In genomic region chr15:28967071-28967470, GRCh38 we compare ENCODE assay signal across 28 cellular contexts.
"Had no signal": no experiment of that assay in that cellular context is flagged by ENCODE, and none has a peak within 500 bp of the region (broad histone marks: within the 10 kb centered on the region; RNA-seq: fewer than 3 reads in every experiment).

No MANE protein-coding gene starts in this region.

- H3K9ac ChIP-seq: parathyroid adenoma had no signal

- H3K9me3 ChIP-seq: ascending aorta, psoas muscle, right atrium auricular region, stomach, thyroid gland, upper lobe of left lung, vagina had no signal

- DNase-seq: activated CD4-positive, alpha-beta T cell treated with anti-CD3 and anti-CD28 coated beads for 48 hours; activated CD4-positive, alpha-beta T cell treated with anti-CD3 and anti-CD28 coated beads, Interleukin-2, amount 50 U/mL, for 48 hours; activated CD4-positive, CD25-positive, alpha-beta regulatory T cell; activated CD8-positive, alpha-beta memory T cell treated with anti-CD3 and anti-CD28 coated beads for 24 hours; activated gamma-delta T cell treated with Interleukin-2 at 50 U/mL for 16 hours; activated naive CD4-positive, alpha-beta T cell treated with anti-CD3 and anti-CD28 coated beads, Interleukin-2, amount 50 U/mL, for 16 hours; brain microvascular endothelial cell; cortex of kidney; effector memory CD8-positive, alpha-beta T cell; erythroblast; hippocampal formation; kidney; left colon; mammary epithelial cell; nucleus accumbens; psoas muscle; stimulated activated CD4-positive, alpha-beta T cell treated with anti-CD3 and anti-CD28 coated beads, Interleukin-15, amount 100 ng/mL, for 24 hours; stimulated activated CD4-positive, alpha-beta T cell treated with anti-CD3 and anti-CD28 coated beads, Interleukin-2, amount 100 ng/mL, for 24 hours; stimulated activated naive B cell treated with anti-CD40 and anti-IgM and Interleukin-4, amounts not matched to agents 10 μg/mL and 1 μg/mL and 100 μg/mL, for 72 hours; stomach; T-helper 1 cell; thyroid gland; upper lobe of left lung had no signal

- H3K79me2 ChIP-seq: parathyroid adenoma had no signal

- H3K4me3 ChIP-seq: ascending aorta, psoas muscle, right atrium auricular region, stomach, thyroid gland, upper lobe of left lung, vagina had no signal

- H3K9me3 Mint-ChIP-seq: effector memory CD8-positive, alpha-beta T cell; stimulated activated naive B cell treated with anti-CD40 and anti-IgM and Interleukin-4, amounts not matched to agents 10 μg/mL and 1 μg/mL and 100 μg/mL, for 72 hours had no signal

- H3K27ac ChIP-seq: ascending aorta, brain microvascular endothelial cell, parathyroid adenoma, psoas muscle, right atrium auricular region, stomach, thyroid gland, upper lobe of left lung, vagina had no signal

- H3K36me3 ChIP-seq: ascending aorta, brain microvascular endothelial cell, right atrium auricular region, stomach, thyroid gland, upper lobe of left lung, vagina had no signal

- H2AFZ ChIP-seq: parathyroid adenoma had no signal

- H3K36me3 Mint-ChIP-seq: stimulated activated naive B cell treated with anti-CD40 and anti-IgM and Interleukin-4, amounts not matched to agents 10 μg/mL and 1 μg/mL and 100 μg/mL, for 72 hours had no signal

- H3K4me1 ChIP-seq: ascending aorta, parathyroid adenoma, psoas muscle, right atrium auricular region, stomach, thyroid gland, upper lobe of left lung, vagina had no signal

- H3K27ac Mint-ChIP-seq: effector memory CD8-positive, alpha-beta T cell; stimulated activated naive B cell treated with anti-CD40 and anti-IgM and Interleukin-4, amounts not matched to agents 10 μg/mL and 1 μg/mL and 100 μg/mL, for 72 hours had no signal

- H3K27me3 ChIP-seq: ascending aorta, brain microvascular endothelial cell, right atrium auricular region, thyroid gland, upper lobe of left lung, vagina had no signal

- H3K4me1 Mint-ChIP-seq: stimulated activated naive B cell treated with anti-CD40 and anti-IgM and Interleukin-4, amounts not matched to agents 10 μg/mL and 1 μg/mL and 100 μg/mL, for 72 hours had no signal

- H3K4me3 Mint-ChIP-seq: effector memory CD8-positive, alpha-beta T cell; neural crest cell; stimulated activated naive B cell treated with anti-CD40 and anti-IgM and Interleukin-4, amounts not matched to agents 10 μg/mL and 1 μg/mL and 100 μg/mL, for 72 hours had no signal

- FAIRE-seq: kidney had no signal

- ATAC-seq: effector memory CD8-positive, alpha-beta T cell; left colon; psoas muscle; stimulated activated naive B cell treated with anti-CD40 and anti-IgM and Interleukin-4, amounts not matched to agents 10 μg/mL and 1 μg/mL and 100 μg/mL, for 72 hours had no signal
